1 cellular context compared by ENCODE assay signal in genomic region chr17:48604770-48605329, GRCh38.
TF ChIP-seq lines count a peak whose summit lies in the region.

Gene HOXB6, minus strand, starts transcription at chr17:48604986. Its CDS starts 6,836 bp downstream, at chr17:48598150.

TF ChIP-seq in HEK293, 187 proteins besides CTCF, POLR2A, EP300 and RAD21 (continued from another document):
- TF ChIP-seq ZNF274 (IDR thresholded peaks at IDR 0.05; ENCODE audit: low read length) (no peak), ZNF274 (tag by site-specific recombination; IDR thresholded peaks at IDR 0.05; ENCODE audit: borderline replicate concordance) (no peak), ZNF24 (tag by site-specific recombination; IDR thresholded peaks at IDR 0.05) (peak; percentile 79), PRDM4 (tag by site-specific recombination; IDR thresholded peaks at IDR 0.05) (0 out of 2 replicates have a peak, but pooled peaks have one; percentile 9), ZNF223 (tag by site-specific recombination; IDR thresholded peaks at IDR 0.05) (no peak), ZNF776 (tag by site-specific recombination; IDR thresholded peaks at IDR 0.05; ENCODE audit: borderline replicate concordance) (no peak), ZXDB (tag by site-specific recombination; IDR thresholded peaks at IDR 0.05) (peak; percentile 69), PRDM1 (tag by site-specific recombination; IDR thresholded peaks at IDR 0.05) (peak; percentile 94), ZBTB49 (tag by site-specific recombination; IDR thresholded peaks at IDR 0.05; ENCODE audit: low read depth) (no peak), ZNF76 (tag by site-specific recombination; IDR thresholded peaks at IDR 0.05; ENCODE audit: borderline replicate concordance, low read depth) (no peak), ZNF473 (tag by site-specific recombination; IDR thresholded peaks at IDR 0.05) (no peak), ZNF664 (tag by site-specific recombination; IDR thresholded peaks at IDR 0.05) (no peak)
- TF ChIP-seq, protein P1, sequence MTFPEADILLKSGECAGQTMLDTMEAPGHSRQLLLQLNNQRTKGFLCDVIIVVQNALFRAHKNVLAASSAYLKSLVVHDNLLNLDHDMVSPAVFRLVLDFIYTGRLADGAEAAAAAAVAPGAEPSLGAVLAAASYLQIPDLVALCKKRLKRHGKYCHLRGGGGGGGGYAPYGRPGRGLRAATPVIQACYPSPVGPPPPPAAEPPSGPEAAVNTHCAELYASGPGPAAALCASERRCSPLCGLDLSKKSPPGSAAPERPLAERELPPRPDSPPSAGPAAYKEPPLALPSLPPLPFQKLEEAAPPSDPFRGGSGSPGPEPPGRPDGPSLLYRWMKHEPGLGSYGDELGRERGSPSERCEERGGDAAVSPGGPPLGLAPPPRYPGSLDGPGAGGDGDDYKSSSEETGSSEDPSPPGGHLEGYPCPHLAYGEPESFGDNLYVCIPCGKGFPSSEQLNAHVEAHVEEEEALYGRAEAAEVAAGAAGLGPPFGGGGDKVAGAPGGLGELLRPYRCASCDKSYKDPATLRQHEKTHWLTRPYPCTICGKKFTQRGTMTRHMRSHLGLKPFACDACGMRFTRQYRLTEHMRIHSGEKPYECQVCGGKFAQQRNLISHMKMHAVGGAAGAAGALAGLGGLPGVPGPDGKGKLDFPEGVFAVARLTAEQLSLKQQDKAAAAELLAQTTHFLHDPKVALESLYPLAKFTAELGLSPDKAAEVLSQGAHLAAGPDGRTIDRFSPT (tag by site-specific recombination; IDR thresholded peaks at IDR 0.05), result no peak
- TF ChIP-seq, protein P2, sequence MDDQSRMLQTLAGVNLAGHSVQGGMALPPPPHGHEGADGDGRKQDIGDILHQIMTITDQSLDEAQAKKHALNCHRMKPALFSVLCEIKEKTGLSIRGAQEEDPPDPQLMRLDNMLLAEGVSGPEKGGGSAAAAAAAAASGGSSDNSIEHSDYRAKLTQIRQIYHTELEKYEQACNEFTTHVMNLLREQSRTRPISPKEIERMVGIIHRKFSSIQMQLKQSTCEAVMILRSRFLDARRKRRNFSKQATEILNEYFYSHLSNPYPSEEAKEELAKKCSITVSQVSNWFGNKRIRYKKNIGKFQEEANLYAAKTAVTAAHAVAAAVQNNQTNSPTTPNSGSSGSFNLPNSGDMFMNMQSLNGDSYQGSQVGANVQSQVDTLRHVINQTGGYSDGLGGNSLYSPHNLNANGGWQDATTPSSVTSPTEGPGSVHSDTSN (CRISPR knock-in tag; IDR thresholded peaks at IDR 0.05), result no peak
